Comparison of ENCODE assay signal across 8 cellular contexts in genomic region chr2:160406591-160407392, GRCh38.
DNase-seq lines count a peak whose midpoint lies in the region; ATAC-seq lines count a peak whose summit lies in the region.

No MANE protein-coding gene starts in this region.

- H3K4me3 Mint-ChIP-seq in effector memory CD8-positive, alpha-beta T cell = peak overlapping the region; percentile 89 to 95

- DNase-seq in NCI-H460 (ENCODE audit: extremely low read depth, low read depth) (peak; percentile 30), NCI-H2081 treated with DMSO at 0.1 percent for 48 hours (lab: John Stamatoyannopoulos, UW) (no peak)
- DNase-seq in activated CD4-positive, alpha-beta T cell treated with anti-CD3 and anti-CD28 coated beads, Interleukin-2, amount 50 U/mL, for 4 hours = peak; percentile 71 to 78
- peak; percentile 69 to 78 (median 75) for DNase-seq in effector memory CD8-positive, alpha-beta T cell
- DNase-seq in stimulated activated CD8-positive, alpha-beta memory T cell treated with anti-CD3 and anti-CD28 coated beads, Interleukin-15, amount 100 ng/mL, for 4 hours (ENCODE audit: low read depth in 2 of 2) = peak; percentile 41 to 64

- ATAC-seq in GM18517 (IDR thresholded peaks at IDR 0.05; ENCODE audit: unreplicated experiment) (peak; percentile 59), HG02938 (IDR thresholded peaks at IDR 0.05; ENCODE audit: unreplicated experiment) (peak; percentile 65)
- ATAC-seq in effector memory CD8-positive, alpha-beta T cell (replicated peaks) = peak; percentile 75

- H3K4me1 ChIP-seq in mesodermal cell (ENCODE audit: control insufficient read depth, insufficient read depth, low read length, poor library complexity, severe bottlenecking) = peaks cover 41% of the 10 kb centered on the region

- H3K36me3 ChIP-seq in mesodermal cell (ENCODE audit: control insufficient read depth, insufficient read depth, low read length) = peaks cover 3% of the 10 kb centered on the region

- H3K4me1 Mint-ChIP-seq in effector memory CD8-positive, alpha-beta T cell (ENCODE audit: low read depth in 2 of 2) = peaks cover 73 to 77% of the 10 kb centered on the region in 2 donors

- H3K36me3 Mint-ChIP-seq in effector memory CD8-positive, alpha-beta T cell (ENCODE audit: insufficient read depth) = peaks cover 35% of the 10 kb centered on the region

- no peaks in the 10 kb centered on the region for H3K9me3 ChIP-seq in mesodermal cell (ENCODE audit: control insufficient read depth, low read length)

- no peaks in the 10 kb centered on the region for H3K9me3 Mint-ChIP-seq in effector memory CD8-positive, alpha-beta T cell

- no peaks in the 10 kb centered on the region for H3K27me3 Mint-ChIP-seq in effector memory CD8-positive, alpha-beta T cell

- H3K4me3 ChIP-seq in mesodermal cell (ENCODE audit: extremely low read depth, insufficient read depth, low read length, poor library complexity, severe bottlenecking) = peak overlapping the region; percentile 61

- 0 to 1% methylated on average over 26 to 29 of the region's 39 CpGs for WGBS in mesodermal cell (ENCODE audit: insufficient coverage in 2 of 2), 2 experiments

- H3K27ac Mint-ChIP-seq in effector memory CD8-positive, alpha-beta T cell = peak overlapping the region; percentile 90 to 98

- H3K27ac ChIP-seq in mesodermal cell (ENCODE audit: low read depth, low read length, severe bottlenecking) = peak overlapping the region; percentile 79
